ENCODE assay signal across 8 cellular contexts in genomic region chr3:50611464-50612233, GRCh38. TPM values are rescaled to one million over a fixed set of nuclear protein-coding genes. Genes with fewer than 3 reads are reported as not detected.
DNase-seq lines count a peak whose midpoint lies in the region; ATAC-seq and TF ChIP-seq lines count a peak whose summit lies in the region.

TSS of gene CISH (minus strand) at chr3:50611774. CDS start at chr3:50611650, 124 bp downstream.

- WGBS in mammary epithelial cell (ENCODE audit: low coverage, missing lambda C conversion rate), result 0% methylated on average over 8 of the region's 75 CpGs
- WGBS in spleen, 5 donors, result 0 to 3% (median 1%) methylated on average over 50 to 75 of the region's 75 CpGs

- DNase-seq in AG04450 (ENCODE audit: low read depth, low spot score) (peak; percentile 86), NCI-H2196 (lab: John Stamatoyannopoulos, UW; ENCODE audit: unreplicated experiment) (peak; percentile 79), WERI-Rb-1 (peak; percentile 97), mammary epithelial cell (peak; percentile 92), immature natural killer cell (peak; percentile 90 to 92 (median 92)), spleen (peak; percentile 99)

- H2AFZ ChIP-seq in mammary epithelial cell (ENCODE audit: low read depth, low read length), result peak within 1 kb of the TSS; percentile 91

- POLR2A ChIA-PET in AG04450 (lab: Yijun Ruan, JAX), result interaction anchor here (0.9 to 2.8 kb wide), 7 partner anchors 10 to 54 kb away, joined by 3 to 61 read pairs (median 3); partner anchors contain the start of genes C3orf18 and HEMK1

- H3K4me1 ChIP-seq in mammary epithelial cell (ENCODE audit: insufficient read depth, low read length) (peaks cover 32% of the 10 kb centered on the region), spleen (peaks cover 31 to 88% (median 79%) of the 10 kb centered on the region in 6 donors)

- H3K9ac ChIP-seq in mammary epithelial cell (ENCODE audit: insufficient read depth, low read length), result peak within 1 kb of the TSS; percentile 27

- in situ Hi-C loops in mammary epithelial cell (cut with MboI; ENCODE audit: low sequenced_read_pairs in 2 of 2), result loop anchor here (5.0 to 10.0 kb wide), 3 partner anchors 39 to 773 kb away; partner anchors contain the start of gene MANF (in 1 of the 2)

- TF ChIP-seq POLR2A in GM18526 (IDR thresholded peaks at IDR 0.05; ENCODE audit: extremely low read depth, insufficient read length) (peak; percentile 73), spleen (IDR thresholded peaks at IDR 0.05) (peak in 2 of 3 donors; percentile 59 to 68)

- intact Hi-C loops in mammary epithelial cell (cut with micrococcal nuclease), result loop anchor here (1.0 to 10.0 kb wide), 2 partner anchors 9 to 1063 kb away; partner anchors contain the start of gene TEX264
- intact Hi-C loops in spleen (cut with DNase I; ENCODE audit: low total_unique reads), result loop anchor here (1.0 kb wide), 1 partner anchor 39 kb away; no protein-coding TSS in a partner anchor

- peak within 1 kb of the TSS; percentile 90 to 96 (median 93) for H3K27ac Mint-ChIP-seq in immature natural killer cell

- dilution Hi-C loops in mammary epithelial cell (cut with HindIII; ENCODE audit: low sequenced_read_pairs), result no loop called here

- H3K4me3 ChIP-seq in AG04450 (ENCODE audit: low read depth, low read length), result peak within 1 kb of the TSS; percentile 81
- H3K4me3 ChIP-seq in WERI-Rb-1 (ENCODE audit: low read depth, low read length), result peak within 1 kb of the TSS; percentile 73
- peak within 1 kb of the TSS; percentile 61 to 82 (median 64) for H3K4me3 ChIP-seq in mammary epithelial cell (replicated peaks in 1 of 3; ENCODE audit: insufficient read depth in 1 of 3, low read depth in 2 of 3, low read length in 3 of 3)
- H3K4me3 ChIP-seq in spleen, result peak within 1 kb of the TSS; percentile 63 to 85 (median 71)

- peaks cover 16 to 25% (median 20%) of the 10 kb centered on the region in 3 donors for H3K36me3 Mint-ChIP-seq in immature natural killer cell

- peak; percentile 73 for ATAC-seq in HG03064 (IDR thresholded peaks at IDR 0.05; ENCODE audit: low read depth, unreplicated experiment)

- H3K27me3 Mint-ChIP-seq in immature natural killer cell (ENCODE audit: low read depth in 3 of 3), result peaks cover 0 to 6% (median 2%) of the 10 kb centered on the region in 3 donors

- TF ChIP-seq CTCF in AG04450 (IDR thresholded peaks at IDR 0.05; ENCODE audit: low read depth, low read length) (peak; percentile 61), WERI-Rb-1 (IDR thresholded peaks at IDR 0.05; ENCODE audit: low read depth, low read length) (peak; percentile 56; the same call in 1 of the 2 replicates), mammary epithelial cell (conservative IDR thresholded peaks at IDR 0.05 in 1 of 2, IDR thresholded peaks at IDR 0.05 in 1 of 2; ENCODE audit: extremely low read depth in 1 of 2, insufficient read depth in 1 of 2, low read depth in 1 of 2, low read length in 2 of 2) (peak; percentile 8 to 41), spleen (IDR thresholded peaks at IDR 0.05 in 8 of 11, conservative IDR thresholded peaks at IDR 0.05 in 3 of 11) (peak in 8 of 11 experiments; percentile 27 to 62 (median 41))

- no peaks in the 10 kb centered on the region for H4K20me1 ChIP-seq in mammary epithelial cell (ENCODE audit: insufficient read depth, low read length)

- CTCF ChIA-PET in AG04450 (lab: Charles Lee), result interaction anchor here (0.7 to 12.3 kb wide), 6 partner anchors 10 to 778 kb away, joined by 3 to 436 read pairs (median 8); partner anchors contain the start of genes C3orf18 and HEMK1
- CTCF ChIA-PET in mammary epithelial cell (lab: Charles Lee; ENCODE audit: low non-redundant PET), result interaction anchor here (0.6 to 1.0 kb wide), 2 partner anchors 23 to 41 kb away, joined by 4 to 11 read pairs; no protein-coding TSS in a partner anchor

- H3K9me3 ChIP-seq in AG04450 (ENCODE audit: control insufficient read depth, insufficient read depth, low read length), result no peaks in the 10 kb centered on the region
- H3K9me3 ChIP-seq in WERI-Rb-1 (ENCODE audit: severe bottlenecking), result no peaks in the 10 kb centered on the region
- H3K9me3 ChIP-seq in mammary epithelial cell (replicated peaks; ENCODE audit: insufficient read depth, low read length), result no peaks in the 10 kb centered on the region
- H3K9me3 ChIP-seq in spleen, result no peaks in the 10 kb centered on the region

- peak within 1 kb of the TSS; percentile 92 to 97 (median 94) for H3K4me3 Mint-ChIP-seq in immature natural killer cell

- peak within 1 kb of the TSS; percentile 39 for H3K27ac ChIP-seq in AG04450 (ENCODE audit: low read depth, low read length)
- H3K27ac ChIP-seq in WERI-Rb-1, result peak within 1 kb of the TSS; percentile 85
- H3K27ac ChIP-seq in mammary epithelial cell (ENCODE audit: insufficient read depth, low read depth, low read length), result peak within 1 kb of the TSS; percentile 4
- H3K27ac ChIP-seq in spleen, result peak within 1 kb of the TSS; percentile 82 to 93 (median 90)

- peaks cover 86 to 89% of the 10 kb centered on the region in 2 donors for H3K4me1 Mint-ChIP-seq in immature natural killer cell

- TSS peak; percentile 50 for BruUV-seq in mammary epithelial cell (replicated peaks; lab: Mats Ljungman, UMichigan)

- H3K9me3 Mint-ChIP-seq in immature natural killer cell, result no peaks in the 10 kb centered on the region

- H3K79me2 ChIP-seq in mammary epithelial cell (ENCODE audit: insufficient read depth, low read length), result no peaks in the 10 kb centered on the region

- peaks cover 20% of the 10 kb centered on the region for H3K36me3 ChIP-seq in WERI-Rb-1
- peaks cover 2% of the 10 kb centered on the region for H3K36me3 ChIP-seq in mammary epithelial cell (ENCODE audit: insufficient read depth, low read length)
- peaks cover 0 to 22% (median 17%) of the 10 kb centered on the region in 6 donors for H3K36me3 ChIP-seq in spleen

- H3K27me3 ChIP-seq in AG04450 (ENCODE audit: control insufficient read depth, insufficient read depth, low read length) (no peaks in the 10 kb centered on the region), WERI-Rb-1 (ENCODE audit: insufficient read depth, low read depth, severe bottlenecking) (no peaks in the 10 kb centered on the region), mammary epithelial cell (ENCODE audit: insufficient read depth, low read length) (no peaks in the 10 kb centered on the region), spleen (replicated peaks in 1 of 7) (no peaks in the 10 kb centered on the region)

- H3K4me2 ChIP-seq in mammary epithelial cell (ENCODE audit: insufficient read depth, low read depth, low read length), result peak within 1 kb of the TSS; percentile 96

RNA-seq across cellular contexts. Expression of gene CISH, which starts in this region (rescaled TPM):
- polyA plus RNA-seq in AG04450 (2011; rRNA removed) (2.4 and 4.1 TPM in 2 replicates), mammary epithelial cell (3.6 TPM), immature natural killer cell (10 to 100 TPM in 1 of 3 donors, 1 to 10 TPM in 2; 4.5 to 23.2 (median 7.3) TPM), spleen (1 to 10 TPM; 2.9 to 7.4 (median 6.7) TPM)
- polyA minus RNA-seq in AG04450 (2011; rRNA and poly(A)+ RNA removed), result 6.1 and 6.2 TPM in 2 replicates
- total RNA-seq in mammary epithelial cell (1 to 10 TPM; 1.8 to 2.8 TPM), spleen (10 to 100 TPM in 5 of 7 donors, 1 to 10 TPM in 2; 8.7 to 23.6 (median 14.0) TPM)
- polyA minus RNA-seq in mammary epithelial cell, result 8.8 TPM

Comparison
In these comparisons a context has a peak if more than half of its experiments do, and no peak if none do; other contexts are left out.
1. Peak in every context shown above with its lines: DNase-seq, ATAC-seq, H3K4me3 ChIP-seq and H3K27ac ChIP-seq.
2. H3K27ac ChIP-seq: peak in every context shown above with its lines; median percentile 90 in spleen; 85 in WERI-Rb-1; 39 in AG04450; 4 in mammary epithelial cell.